ENCODE assay signal across 18 cellular contexts in genomic region chr7:158351481-158351880, GRCh38.
"Had no signal": no experiment of that assay in that cellular context is flagged by ENCODE, and none has a peak within 500 bp of the region (broad histone marks: within the 10 kb centered on the region; RNA-seq: fewer than 3 reads in every experiment).

No MANE protein-coding gene starts in this region.

- H3K4me3 Mint-ChIP-seq: activated naive CD4-positive, alpha-beta T cell treated with anti-CD3 and anti-CD28 coated beads for 36 hours; activated naive CD8-positive, alpha-beta T cell treated with anti-CD3 and anti-CD28 coated beads, Interleukin-2, amount 50 U/mL, for 24 hours; effector memory CD8-positive, alpha-beta T cell; naive thymus-derived CD8-positive, alpha-beta T cell; T-helper 1 cell treated with Interleukin-12 subunit alpha and Interleukin-12 subunit beta and Interleukin-4 antibody, amounts not matched to agents 30 μg/mL and 1 μg/mL, for 36 hours had no signal

- H3K4me1 Mint-ChIP-seq: activated naive CD8-positive, alpha-beta T cell treated with anti-CD3 and anti-CD28 coated beads, Interleukin-2, amount 50 U/mL, for 24 hours; naive thymus-derived CD8-positive, alpha-beta T cell had no signal

- H3K9me3 ChIP-seq: psoas muscle, right lobe of liver had no signal

- H3K4me1 ChIP-seq: heart left ventricle, left lung, psoas muscle, right lobe of liver, tibial nerve had no signal

- H3K27me3 ChIP-seq: left lung, right lobe of liver, tibial nerve had no signal

- H3K27ac Mint-ChIP-seq: activated naive CD4-positive, alpha-beta T cell treated with anti-CD3 and anti-CD28 coated beads for 36 hours; activated naive CD8-positive, alpha-beta T cell treated with anti-CD3 and anti-CD28 coated beads, Interleukin-2, amount 50 U/mL, for 24 hours; effector memory CD8-positive, alpha-beta T cell; naive thymus-derived CD8-positive, alpha-beta T cell; T-helper 1 cell treated with Interleukin-12 subunit alpha and Interleukin-12 subunit beta and Interleukin-4 antibody, amounts not matched to agents 30 μg/mL and 1 μg/mL, for 36 hours had no signal

- ATAC-seq: activated naive CD8-positive, alpha-beta T cell treated with anti-CD3 and anti-CD28 coated beads, Interleukin-2, amount 50 U/mL, for 24 hours; effector memory CD8-positive, alpha-beta T cell; heart left ventricle; left lung; mucosa of descending colon; naive thymus-derived CD8-positive, alpha-beta T cell; psoas muscle had no signal

- H3K4me3 ChIP-seq: heart left ventricle, left lung, mucosa of descending colon, psoas muscle, right lobe of liver, tibial nerve had no signal

- H3K27ac ChIP-seq: epithelial cell of prostate, heart left ventricle, left lung, psoas muscle, right lobe of liver, tibial nerve had no signal

- DNase-seq: activated CD4-positive, alpha-beta T cell treated with anti-CD3 and anti-CD28 coated beads for 48 hours; activated naive CD4-positive, alpha-beta T cell treated with anti-CD3 and anti-CD28 coated beads for 36 hours; activated naive CD8-positive, alpha-beta T cell treated with anti-CD3 and anti-CD28 coated beads, Interleukin-2, amount 50 U/mL, for 24 hours; activated T-cell treated with anti-CD3 and anti-CD28 coated beads for 4 hours; cortex of kidney; effector memory CD8-positive, alpha-beta T cell; foreskin melanocyte; heart left ventricle; mucosa of descending colon; occipital lobe; psoas muscle; right lobe of liver; stimulated activated CD4-positive, alpha-beta T cell treated with anti-CD3 and anti-CD28 coated beads, Interleukin-1b, Interleukin-23, amount 100 ng/mL, for 48 hours had no signal

- H3K36me3 ChIP-seq: heart left ventricle, left lung, right lobe of liver, tibial nerve had no signal
